Comparison of ENCODE assay signal across 8 cellular contexts in the genomic region with DNA sequence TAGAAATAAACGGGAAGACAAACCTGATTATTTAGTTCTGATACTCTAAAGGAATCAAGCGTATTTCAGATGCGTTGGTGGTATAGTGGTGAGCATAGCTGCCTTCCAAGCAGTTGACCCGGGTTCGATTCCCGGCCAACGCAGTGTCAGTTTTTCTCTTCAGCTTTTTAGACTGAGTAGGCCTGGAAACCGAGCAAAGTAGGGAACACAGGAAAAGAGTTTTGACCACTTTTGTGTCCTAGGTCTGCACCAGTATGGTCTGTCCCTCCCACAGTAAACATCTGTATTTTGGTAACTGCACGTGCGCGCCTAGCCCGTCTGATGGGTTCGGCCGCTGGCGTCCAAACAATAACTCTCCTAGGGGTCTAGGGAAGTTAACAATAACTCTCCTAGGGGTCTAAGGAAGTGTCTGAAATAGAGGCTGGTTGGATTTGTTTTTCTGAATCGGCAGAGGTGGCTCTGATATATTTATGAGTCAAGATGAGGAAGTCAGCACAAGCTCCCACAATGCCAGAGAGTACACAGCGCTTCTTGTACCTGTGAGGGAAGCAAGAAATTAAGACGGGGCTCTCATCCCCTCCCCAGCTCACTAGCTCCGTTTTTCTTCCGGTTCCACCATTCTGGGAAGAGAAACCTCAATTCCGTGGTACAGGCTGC. TPM values are rescaled to one million over a fixed set of nuclear protein-coding genes. Genes with fewer than 3 reads are reported as not detected.
DNase-seq lines count a peak whose midpoint lies in the region; ATAC-seq and TF ChIP-seq lines count a peak whose summit lies in the region.

No MANE protein-coding gene starts in this region.

- H3K4me1 ChIP-seq in left lung = peaks cover 0 to 40% of the 10 kb centered on the region in 2 donors

- no peak for TF ChIP-seq CTCF in choroid plexus epithelial cell (conservative IDR thresholded peaks at IDR 0.05; ENCODE audit: low read depth, low read length)
- TF ChIP-seq CTCF in left lung (IDR thresholded peaks at IDR 0.05) = no peak
- TF ChIP-seq CTCF in GM10266 (IDR thresholded peaks at IDR 0.05; ENCODE audit: control insufficient read depth, insufficient read depth, low read depth, missing control alignments) = no peak

- peaks cover 0 to 11% of the 10 kb centered on the region in 2 donors for H3K27me3 ChIP-seq in left lung

- H3K27ac ChIP-seq in left lung = peak overlapping the region; percentile 80 to 89

- no peaks in the 10 kb centered on the region for H3K9me3 ChIP-seq in left lung

- ATAC-seq in HG02938 (IDR thresholded peaks at IDR 0.05; ENCODE audit: unreplicated experiment) (peak; percentile 30), left lung (peak; percentile 60)

- intact Hi-C loops in left lung (cut with DNase I) = no loop called here

- peak; percentile 93 for DNase-seq in EH (ENCODE audit: low read depth)
- peak; percentile 95 for DNase-seq in NCI-H460 (ENCODE audit: extremely low read depth, low read depth)
- peak; percentile 75 to 82 for DNase-seq in activated CD4-positive, alpha-beta T cell treated with anti-CD3 and anti-CD28 coated beads for 24 hours (ENCODE audit: low read depth in 2 of 2)
- peak; percentile 91 for DNase-seq in choroid plexus epithelial cell (ENCODE audit: low read depth)
- DNase-seq in left lung = peak; percentile 67 to 78
- DNase-seq in stimulated activated CD4-positive, alpha-beta T cell treated with anti-CD3 and anti-CD28 coated beads, Interleukin-2, amount 100 ng/mL, for 24 hours = peak; percentile 84 to 90
- DNase-seq in GM10266 (ENCODE audit: extremely low spot score) = no peak

- no peaks in the 10 kb centered on the region for H3K36me3 ChIP-seq in left lung

- H3K4me3 ChIP-seq in choroid plexus epithelial cell (ENCODE audit: low read depth, low read length) = peak overlapping the region; percentile 79
- H3K4me3 ChIP-seq in left lung = peak overlapping the region; percentile 54 to 57

RNA-seq across cellular contexts. Expression of gene HJV, which starts 15.6 kb away (rescaled TPM):
- total RNA-seq in NCI-H460 (2014; rRNA removed; shearing (Covaris generic)) = not detected in 2 replicates
- polyA plus RNA-seq in NCI-H460 (2014; cell fraction: nucleus; rRNA removed) = not detected in 2 replicates
- total RNA-seq in left lung = not detected

RNA-seq across cellular contexts. Expression of gene TXNIP, which starts 40.7 kb away (rescaled TPM):
- 611 and 616 TPM in 2 replicates for total RNA-seq in NCI-H460 (2014; rRNA removed; shearing (Covaris generic))
- polyA plus RNA-seq in NCI-H460 (2014; cell fraction: nucleus; rRNA removed) = 91.1 and 103 TPM in 2 replicates
- total RNA-seq in left lung = 100 to 1,000 TPM; 380 to 422 TPM
